In genomic region chr20:35447082-35447789, GRCh38 we compare ENCODE assay signal across 8 cellular contexts. TPM values are rescaled to one million over a fixed set of nuclear protein-coding genes. Genes with fewer than 3 reads are reported as not detected.
A peak's percentile ranks its signal among the peaks of the same experiment; 100 is the strongest.
DNase-seq lines count a peak whose midpoint lies in the region; ATAC-seq and TF ChIP-seq lines count a peak whose summit lies in the region.

No MANE protein-coding gene starts in this region.

- peak overlapping the region; percentile 41 for H3K27ac Mint-ChIP-seq in Calu3 (ENCODE audit: unreplicated experiment)

- peaks cover 0 to 3% (median 0%) of the 10 kb centered on the region in 4 donors for H3K4me1 ChIP-seq in liver (ENCODE audit: control insufficient read depth in 4 of 4, insufficient read depth in 4 of 4, low read length in 3 of 4)

- BruUV-seq in Calu3 (replicated peaks; lab: Mats Ljungman, UMichigan): no TSS peak

- peak; percentile 99 for TF ChIP-seq CTCF in Calu3 (IDR thresholded peaks at IDR 0.05; ENCODE audit: unreplicated experiment)
- TF ChIP-seq CTCF in coronary artery (IDR thresholded peaks at IDR 0.05): peak; percentile 88
- TF ChIP-seq CTCF in liver (IDR thresholded peaks at IDR 0.05; ENCODE audit: low read depth, low read length, missing input control): peak; percentile 95

- peak; percentile 99 for DNase-seq in Calu3
- peak; percentile 28 for DNase-seq in NCI-H510A (lab: John Stamatoyannopoulos, UW)
- DNase-seq in activated CD4-positive, alpha-beta T cell treated with anti-CD3 and anti-CD28 coated beads for 4 hours: peak; percentile 74 to 93
- no peak for DNase-seq in coronary artery (ENCODE audit: low spot score)
- peak; percentile 93 for DNase-seq in stimulated activated CD4-positive, alpha-beta T cell treated with anti-CD3 and anti-CD28 coated beads, Interleukin-4, amount 100 ng/mL, for 24 hours

- no peaks in the 10 kb centered on the region for H3K27me3 ChIP-seq in liver (ENCODE audit: control insufficient read depth in 4 of 4, insufficient read depth in 4 of 4, low read length in 3 of 4)

- no peaks in the 10 kb centered on the region for H3K9me3 Mint-ChIP-seq in Calu3 (ENCODE audit: low read depth, unreplicated experiment)

- H3K4me3 ChIP-seq in coronary artery (peak overlapping the region; percentile 68), liver (ENCODE audit: low read depth in 1 of 3, low read length in 3 of 3) (peak overlapping the region in 2 of 3 donors; percentile 42 to 52)

- peak; percentile 79 to 84 for TF ChIP-seq RAD21 in liver (IDR thresholded peaks at IDR 0.05)

- intact Hi-C loops in Calu3 (cut with micrococcal nuclease; ENCODE audit: unreplicated experiment): loop anchor here (1.0 kb wide), 1 partner anchor 143 kb away; no protein-coding TSS in a partner anchor

- H3K4me1 Mint-ChIP-seq in Calu3 (ENCODE audit: low read depth, unreplicated experiment): peaks cover 9% of the 10 kb centered on the region

- peak overlapping the region; percentile 65 for H3K4me3 Mint-ChIP-seq in Calu3 (ENCODE audit: low read depth, unreplicated experiment)

- H3K27ac ChIP-seq in coronary artery: no peak overlapping the region
- no peak overlapping the region for H3K27ac ChIP-seq in liver (ENCODE audit: low read depth in 1 of 2, low read length in 2 of 2)

- CTCF ChIA-PET in Calu3 (lab: Charles Lee): interaction anchor here (0.5 to 1.7 kb wide), 17 partner anchors 9 to 1671 kb away, joined by 3 to 10 read pairs (median 4); partner anchors contain the start of genes CEP250, EDEM2 and MMP24OS

- no peaks in the 10 kb centered on the region for H3K36me3 ChIP-seq in liver (ENCODE audit: control insufficient read depth in 4 of 4, insufficient read depth in 3 of 4, low read depth in 1 of 4, low read length in 3 of 4)

- no peak overlapping the region for H3K9ac ChIP-seq in liver (ENCODE audit: low read depth in 1 of 2, low read length in 2 of 2)

- H3K36me3 Mint-ChIP-seq in Calu3 (ENCODE audit: insufficient read depth, unreplicated experiment): peaks cover 4% of the 10 kb centered on the region

- WGBS in liver: 2% methylated on average over 11 of the region's 11 CpGs

- H3K9me3 ChIP-seq in liver (ENCODE audit: control insufficient read depth in 4 of 4, low read length in 3 of 4): no peaks in the 10 kb centered on the region

- H3K27me3 Mint-ChIP-seq in Calu3 (ENCODE audit: unreplicated experiment): no peaks in the 10 kb centered on the region

- ATAC-seq in HG03135 (IDR thresholded peaks at IDR 0.05; ENCODE audit: unreplicated experiment): peak; percentile 79
- no peak for ATAC-seq in HG02938 (IDR thresholded peaks at IDR 0.05; ENCODE audit: unreplicated experiment)

TF ChIP-seq in liver, 16 proteins besides CTCF, POLR2A, EP300 and RAD21:
- TF ChIP-seq YY1 (IDR thresholded peaks at IDR 0.05): peak; percentile 26
- TF ChIP-seq, protein P1, sequence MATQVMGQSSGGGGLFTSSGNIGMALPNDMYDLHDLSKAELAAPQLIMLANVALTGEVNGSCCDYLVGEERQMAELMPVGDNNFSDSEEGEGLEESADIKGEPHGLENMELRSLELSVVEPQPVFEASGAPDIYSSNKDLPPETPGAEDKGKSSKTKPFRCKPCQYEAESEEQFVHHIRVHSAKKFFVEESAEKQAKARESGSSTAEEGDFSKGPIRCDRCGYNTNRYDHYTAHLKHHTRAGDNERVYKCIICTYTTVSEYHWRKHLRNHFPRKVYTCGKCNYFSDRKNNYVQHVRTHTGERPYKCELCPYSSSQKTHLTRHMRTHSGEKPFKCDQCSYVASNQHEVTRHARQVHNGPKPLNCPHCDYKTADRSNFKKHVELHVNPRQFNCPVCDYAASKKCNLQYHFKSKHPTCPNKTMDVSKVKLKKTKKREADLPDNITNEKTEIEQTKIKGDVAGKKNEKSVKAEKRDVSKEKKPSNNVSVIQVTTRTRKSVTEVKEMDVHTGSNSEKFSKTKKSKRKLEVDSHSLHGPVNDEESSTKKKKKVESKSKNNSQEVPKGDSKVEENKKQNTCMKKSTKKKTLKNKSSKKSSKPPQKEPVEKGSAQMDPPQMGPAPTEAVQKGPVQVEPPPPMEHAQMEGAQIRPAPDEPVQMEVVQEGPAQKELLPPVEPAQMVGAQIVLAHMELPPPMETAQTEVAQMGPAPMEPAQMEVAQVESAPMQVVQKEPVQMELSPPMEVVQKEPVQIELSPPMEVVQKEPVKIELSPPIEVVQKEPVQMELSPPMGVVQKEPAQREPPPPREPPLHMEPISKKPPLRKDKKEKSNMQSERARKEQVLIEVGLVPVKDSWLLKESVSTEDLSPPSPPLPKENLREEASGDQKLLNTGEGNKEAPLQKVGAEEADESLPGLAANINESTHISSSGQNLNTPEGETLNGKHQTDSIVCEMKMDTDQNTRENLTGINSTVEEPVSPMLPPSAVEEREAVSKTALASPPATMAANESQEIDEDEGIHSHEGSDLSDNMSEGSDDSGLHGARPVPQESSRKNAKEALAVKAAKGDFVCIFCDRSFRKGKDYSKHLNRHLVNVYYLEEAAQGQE (IDR thresholded peaks at IDR 0.05): no peak
TF ChIP-seq in liver: peak in this region for 1.

RNA-seq across cellular contexts. Expression of gene CEP250, which starts 8.2 kb away (rescaled TPM):
- total RNA-seq in Calu3 (2022) (49.0 and 61.0 TPM in 2 replicates), liver (10 to 100 TPM; 11.3 to 13.3 TPM)
- polyA plus RNA-seq in liver: 1 to 10 TPM; 3.4 to 5.3 TPM

RNA-seq across cellular contexts. Expression of gene GDF5, which starts 9.2 kb away (rescaled TPM):
- total RNA-seq in Calu3 (2022) (not detected in 2 replicates), liver (not detected)
- polyA plus RNA-seq in liver: not detected

RNA-seq across cellular contexts. Expression of gene UQCC1, which starts 35.5 kb away (rescaled TPM):
- total RNA-seq in Calu3 (2022) (70.4 and 75.9 TPM in 2 replicates), liver (10 to 100 TPM; 13.7 to 21.3 TPM)
- 10 to 100 TPM; 20.8 to 21.3 TPM for polyA plus RNA-seq in liver
